1 cellular context compared by ENCODE assay signal in genomic region chr2:53826587-53827397, GRCh38.
TF ChIP-seq lines count a peak whose summit lies in the region.

No MANE protein-coding gene starts in this region.

TF ChIP-seq in HepG2, 621 proteins besides CTCF, POLR2A, EP300 and RAD21 (continues in another document):
- no peak for TF ChIP-seq ZNF576 (CRISPR knock-in tag; IDR thresholded peaks at IDR 0.05)
- no peak; the same call in 1 of the 2 replicates for TF ChIP-seq PAWR (CRISPR knock-in tag; IDR thresholded peaks at IDR 0.05; ENCODE audit: borderline replicate concordance)
- TF ChIP-seq, protein P1, sequence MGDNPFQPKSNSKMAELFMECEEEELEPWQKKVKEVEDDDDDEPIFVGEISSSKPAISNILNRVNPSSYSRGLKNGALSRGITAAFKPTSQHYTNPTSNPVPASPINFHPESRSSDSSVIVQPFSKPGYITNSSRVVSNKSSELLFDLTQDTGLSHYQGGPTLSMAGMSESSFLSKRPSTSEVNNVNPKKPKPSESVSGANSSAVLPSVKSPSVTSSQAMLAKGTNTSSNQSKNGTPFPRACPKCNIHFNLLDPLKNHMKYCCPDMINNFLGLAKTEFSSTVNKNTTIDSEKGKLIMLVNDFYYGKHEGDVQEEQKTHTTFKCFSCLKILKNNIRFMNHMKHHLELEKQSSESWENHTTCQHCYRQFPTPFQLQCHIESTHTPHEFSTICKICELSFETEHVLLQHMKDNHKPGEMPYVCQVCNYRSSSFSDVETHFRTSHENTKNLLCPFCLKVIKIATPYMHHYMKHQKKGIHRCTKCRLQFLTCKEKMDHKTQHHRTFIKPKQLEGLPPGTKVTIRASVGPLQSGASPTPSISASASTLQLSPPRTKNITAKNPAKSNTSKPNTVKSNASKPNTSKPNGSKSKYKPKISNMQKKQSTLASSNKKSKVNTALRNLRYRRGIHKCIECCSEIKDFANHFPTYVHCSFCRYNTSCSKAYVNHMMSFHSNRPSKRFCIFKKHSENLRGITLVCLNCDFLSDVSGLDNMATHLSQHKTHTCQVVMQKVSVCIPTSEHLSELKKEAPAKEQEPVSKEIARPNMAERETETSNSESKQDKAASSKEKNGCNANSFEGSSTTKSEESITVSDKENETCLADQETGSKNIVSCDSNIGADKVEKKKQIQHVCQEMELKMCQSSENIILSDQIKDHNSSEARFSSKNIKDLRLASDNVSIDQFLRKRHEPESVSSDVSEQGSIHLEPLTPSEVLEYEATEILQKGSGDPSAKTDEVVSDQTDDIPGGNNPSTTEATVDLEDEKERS (CRISPR knock-in tag; IDR thresholded peaks at IDR 0.05) = peak; percentile 89
- peak; percentile 69 for TF ChIP-seq ZNF441 (CRISPR knock-in tag; IDR thresholded peaks at IDR 0.05; ENCODE audit: borderline replicate concordance)
- peak; percentile 59; the same call in 1 of the 2 replicates for TF ChIP-seq TFDP2 (CRISPR knock-in tag; IDR thresholded peaks at IDR 0.05)
- no peak for TF ChIP-seq PHF20 (CRISPR knock-in tag; IDR thresholded peaks at IDR 0.05)
- peak; percentile 90 for TF ChIP-seq SATB2 (CRISPR knock-in tag; IDR thresholded peaks at IDR 0.05)
- no peak; the same call in 1 of the 2 replicates for TF ChIP-seq ZNF816 (CRISPR knock-in tag; IDR thresholded peaks at IDR 0.05; ENCODE audit: borderline replicate concordance)
- TF ChIP-seq, protein P2, sequence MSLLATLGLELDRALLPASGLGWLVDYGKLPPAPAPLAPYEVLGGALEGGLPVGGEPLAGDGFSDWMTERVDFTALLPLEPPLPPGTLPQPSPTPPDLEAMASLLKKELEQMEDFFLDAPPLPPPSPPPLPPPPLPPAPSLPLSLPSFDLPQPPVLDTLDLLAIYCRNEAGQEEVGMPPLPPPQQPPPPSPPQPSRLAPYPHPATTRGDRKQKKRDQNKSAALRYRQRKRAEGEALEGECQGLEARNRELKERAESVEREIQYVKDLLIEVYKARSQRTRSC (CRISPR knock-in tag; IDR thresholded peaks at IDR 0.05; ENCODE audit: low read depth) = no peak
- peak in 1 of 2 experiments; percentile 99; a peak in 2 of 4 replicates for TF ChIP-seq KLF16 (CRISPR knock-in tag; IDR thresholded peaks at IDR 0.05)
- TF ChIP-seq, protein P3, sequence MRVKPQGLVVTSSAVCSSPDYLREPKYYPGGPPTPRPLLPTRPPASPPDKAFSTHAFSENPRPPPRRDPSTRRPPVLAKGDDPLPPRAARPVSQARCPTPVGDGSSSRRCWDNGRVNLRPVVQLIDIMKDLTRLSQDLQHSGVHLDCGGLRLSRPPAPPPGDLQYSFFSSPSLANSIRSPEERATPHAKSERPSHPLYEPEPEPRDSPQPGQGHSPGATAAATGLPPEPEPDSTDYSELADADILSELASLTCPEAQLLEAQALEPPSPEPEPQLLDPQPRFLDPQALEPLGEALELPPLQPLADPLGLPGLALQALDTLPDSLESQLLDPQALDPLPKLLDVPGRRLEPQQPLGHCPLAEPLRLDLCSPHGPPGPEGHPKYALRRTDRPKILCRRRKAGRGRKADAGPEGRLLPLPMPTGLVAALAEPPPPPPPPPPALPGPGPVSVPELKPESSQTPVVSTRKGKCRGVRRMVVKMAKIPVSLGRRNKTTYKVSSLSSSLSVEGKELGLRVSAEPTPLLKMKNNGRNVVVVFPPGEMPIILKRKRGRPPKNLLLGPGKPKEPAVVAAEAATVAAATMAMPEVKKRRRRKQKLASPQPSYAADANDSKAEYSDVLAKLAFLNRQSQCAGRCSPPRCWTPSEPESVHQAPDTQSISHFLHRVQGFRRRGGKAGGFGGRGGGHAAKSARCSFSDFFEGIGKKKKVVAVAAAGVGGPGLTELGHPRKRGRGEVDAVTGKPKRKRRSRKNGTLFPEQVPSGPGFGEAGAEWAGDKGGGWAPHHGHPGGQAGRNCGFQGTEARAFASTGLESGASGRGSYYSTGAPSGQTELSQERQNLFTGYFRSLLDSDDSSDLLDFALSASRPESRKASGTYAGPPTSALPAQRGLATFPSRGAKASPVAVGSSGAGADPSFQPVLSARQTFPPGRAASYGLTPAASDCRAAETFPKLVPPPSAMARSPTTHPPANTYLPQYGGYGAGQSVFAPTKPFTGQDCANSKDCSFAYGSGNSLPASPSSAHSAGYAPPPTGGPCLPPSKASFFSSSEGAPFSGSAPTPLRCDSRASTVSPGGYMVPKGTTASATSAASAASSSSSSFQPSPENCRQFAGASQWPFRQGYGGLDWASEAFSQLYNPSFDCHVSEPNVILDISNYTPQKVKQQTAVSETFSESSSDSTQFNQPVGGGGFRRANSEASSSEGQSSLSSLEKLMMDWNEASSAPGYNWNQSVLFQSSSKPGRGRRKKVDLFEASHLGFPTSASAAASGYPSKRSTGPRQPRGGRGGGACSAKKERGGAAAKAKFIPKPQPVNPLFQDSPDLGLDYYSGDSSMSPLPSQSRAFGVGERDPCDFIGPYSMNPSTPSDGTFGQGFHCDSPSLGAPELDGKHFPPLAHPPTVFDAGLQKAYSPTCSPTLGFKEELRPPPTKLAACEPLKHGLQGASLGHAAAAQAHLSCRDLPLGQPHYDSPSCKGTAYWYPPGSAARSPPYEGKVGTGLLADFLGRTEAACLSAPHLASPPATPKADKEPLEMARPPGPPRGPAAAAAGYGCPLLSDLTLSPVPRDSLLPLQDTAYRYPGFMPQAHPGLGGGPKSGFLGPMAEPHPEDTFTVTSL (CRISPR knock-in tag; IDR thresholded peaks at IDR 0.05; ENCODE audit: borderline replicate concordance) = peak; percentile 98
- TF ChIP-seq, protein P4, sequence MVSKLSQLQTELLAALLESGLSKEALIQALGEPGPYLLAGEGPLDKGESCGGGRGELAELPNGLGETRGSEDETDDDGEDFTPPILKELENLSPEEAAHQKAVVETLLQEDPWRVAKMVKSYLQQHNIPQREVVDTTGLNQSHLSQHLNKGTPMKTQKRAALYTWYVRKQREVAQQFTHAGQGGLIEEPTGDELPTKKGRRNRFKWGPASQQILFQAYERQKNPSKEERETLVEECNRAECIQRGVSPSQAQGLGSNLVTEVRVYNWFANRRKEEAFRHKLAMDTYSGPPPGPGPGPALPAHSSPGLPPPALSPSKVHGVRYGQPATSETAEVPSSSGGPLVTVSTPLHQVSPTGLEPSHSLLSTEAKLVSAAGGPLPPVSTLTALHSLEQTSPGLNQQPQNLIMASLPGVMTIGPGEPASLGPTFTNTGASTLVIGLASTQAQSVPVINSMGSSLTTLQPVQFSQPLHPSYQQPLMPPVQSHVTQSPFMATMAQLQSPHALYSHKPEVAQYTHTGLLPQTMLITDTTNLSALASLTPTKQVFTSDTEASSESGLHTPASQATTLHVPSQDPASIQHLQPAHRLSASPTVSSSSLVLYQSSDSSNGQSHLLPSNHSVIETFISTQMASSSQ (IDR thresholded peaks at IDR 0.05; ENCODE audit: low read depth) = peak; percentile 76; the same call in 1 of the 2 replicates
- TF ChIP-seq, protein P4 (CRISPR knock-in tag; IDR thresholded peaks at IDR 0.05; ENCODE audit: borderline replicate concordance) = peak; percentile 92; the same call in 1 of the 2 replicates
- TF ChIP-seq ZNF879 (CRISPR knock-in tag; IDR thresholded peaks at IDR 0.05) = 0 out of 2 replicates have a peak, but pooled peaks have one; percentile 44
- 0 out of 2 replicates have a peak, but pooled peaks have one; percentile 61 for TF ChIP-seq ATM (IDR thresholded peaks at IDR 0.05; ENCODE audit: borderline replicate concordance)
- TF ChIP-seq, protein P5, sequence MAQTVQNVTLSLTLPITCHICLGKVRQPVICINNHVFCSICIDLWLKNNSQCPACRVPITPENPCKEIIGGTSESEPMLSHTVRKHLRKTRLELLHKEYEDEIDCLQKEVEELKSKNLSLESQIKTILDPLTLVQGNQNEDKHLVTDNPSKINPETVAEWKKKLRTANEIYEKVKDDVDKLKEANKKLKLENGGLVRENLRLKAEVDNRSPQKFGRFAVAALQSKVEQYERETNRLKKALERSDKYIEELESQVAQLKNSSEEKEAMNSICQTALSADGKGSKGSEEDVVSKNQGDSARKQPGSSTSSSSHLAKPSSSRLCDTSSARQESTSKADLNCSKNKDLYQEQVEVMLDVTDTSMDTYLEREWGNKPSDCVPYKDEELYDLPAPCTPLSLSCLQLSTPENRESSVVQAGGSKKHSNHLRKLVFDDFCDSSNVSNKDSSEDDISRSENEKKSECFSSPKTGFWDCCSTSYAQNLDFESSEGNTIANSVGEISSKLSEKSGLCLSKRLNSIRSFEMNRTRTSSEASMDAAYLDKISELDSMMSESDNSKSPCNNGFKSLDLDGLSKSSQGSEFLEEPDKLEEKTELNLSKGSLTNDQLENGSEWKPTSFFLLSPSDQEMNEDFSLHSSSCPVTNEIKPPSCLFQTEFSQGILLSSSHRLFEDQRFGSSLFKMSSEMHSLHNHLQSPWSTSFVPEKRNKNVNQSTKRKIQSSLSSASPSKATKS (CRISPR knock-in tag; IDR thresholded peaks at IDR 0.05) = peak; percentile 83; the same call in 1 of the 2 replicates
- TF ChIP-seq GPBP1L1 (CRISPR knock-in tag; IDR thresholded peaks at IDR 0.05) = no peak
- TF ChIP-seq IRF1 (CRISPR knock-in tag; IDR thresholded peaks at IDR 0.05; ENCODE audit: low read depth) = no peak
- TF ChIP-seq, protein P6, sequence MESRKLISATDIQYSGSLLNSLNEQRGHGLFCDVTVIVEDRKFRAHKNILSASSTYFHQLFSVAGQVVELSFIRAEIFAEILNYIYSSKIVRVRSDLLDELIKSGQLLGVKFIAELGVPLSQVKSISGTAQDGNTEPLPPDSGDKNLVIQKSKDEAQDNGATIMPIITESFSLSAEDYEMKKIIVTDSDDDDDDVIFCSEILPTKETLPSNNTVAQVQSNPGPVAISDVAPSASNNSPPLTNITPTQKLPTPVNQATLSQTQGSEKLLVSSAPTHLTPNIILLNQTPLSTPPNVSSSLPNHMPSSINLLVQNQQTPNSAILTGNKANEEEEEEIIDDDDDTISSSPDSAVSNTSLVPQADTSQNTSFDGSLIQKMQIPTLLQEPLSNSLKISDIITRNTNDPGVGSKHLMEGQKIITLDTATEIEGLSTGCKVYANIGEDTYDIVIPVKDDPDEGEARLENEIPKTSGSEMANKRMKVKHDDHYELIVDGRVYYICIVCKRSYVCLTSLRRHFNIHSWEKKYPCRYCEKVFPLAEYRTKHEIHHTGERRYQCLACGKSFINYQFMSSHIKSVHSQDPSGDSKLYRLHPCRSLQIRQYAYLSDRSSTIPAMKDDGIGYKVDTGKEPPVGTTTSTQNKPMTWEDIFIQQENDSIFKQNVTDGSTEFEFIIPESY (CRISPR knock-in tag; IDR thresholded peaks at IDR 0.05) = peak; percentile 46; the same call in 1 of the 2 replicates
- TF ChIP-seq KAT8 (CRISPR knock-in tag; IDR thresholded peaks at IDR 0.05) = peak; percentile 92
- TF ChIP-seq NR2F2 (IDR thresholded peaks at IDR 0.05; ENCODE audit: borderline replicate concordance, low read depth) = peak; percentile 92
- no peak; the same call in 1 of the 2 replicates for TF ChIP-seq JUND (CRISPR knock-in tag; IDR thresholded peaks at IDR 0.05)
- TF ChIP-seq ZNF563 (CRISPR knock-in tag; IDR thresholded peaks at IDR 0.05) = no peak
- TF ChIP-seq CSRNP1 (CRISPR knock-in tag; IDR thresholded peaks at IDR 0.05) = peak; percentile 60
- peak; percentile 62 for TF ChIP-seq SSRP1 (CRISPR knock-in tag; IDR thresholded peaks at IDR 0.05)
- 0 out of 2 replicates have a peak, but pooled peaks have one; percentile 51 for TF ChIP-seq ZNF7 (CRISPR knock-in tag; IDR thresholded peaks at IDR 0.05)
